In genomic region chr16:83899978-83900377, GRCh38 we compare ENCODE assay signal across 8 cellular contexts. TPM values are rescaled to one million over a fixed set of nuclear protein-coding genes. Genes with fewer than 3 reads are reported as not detected.
A peak's percentile ranks its signal among the peaks of the same experiment; 100 is the strongest.
DNase-seq lines count a peak whose midpoint lies in the region; ATAC-seq and TF ChIP-seq lines count a peak whose summit lies in the region.

No MANE protein-coding gene starts in this region.

- no peaks in the 10 kb centered on the region for H3K27me3 ChIP-seq in OCI-LY3 (ENCODE audit: low read depth, low read length)
- H3K27me3 ChIP-seq in endocrine pancreas (ENCODE audit: control insufficient read depth, insufficient read depth, low read length) = no peaks in the 10 kb centered on the region
- H3K27me3 ChIP-seq in neural progenitor cell = peaks cover 20% of the 10 kb centered on the region

- H3K4me1 Mint-ChIP-seq in CD14-positive monocyte = peaks cover 26% of the 10 kb centered on the region
- peaks cover 40% of the 10 kb centered on the region for H3K4me1 Mint-ChIP-seq in neural progenitor cell

- H3K9me3 ChIP-seq in OCI-LY3 (ENCODE audit: insufficient read depth, low read length) (no peaks in the 10 kb centered on the region), endocrine pancreas (ENCODE audit: control insufficient read depth, low read length) (no peaks in the 10 kb centered on the region), neural progenitor cell (ENCODE audit: low read depth) (no peaks in the 10 kb centered on the region)

- H3K9ac ChIP-seq in OCI-LY3 (ENCODE audit: low read length) (no peak overlapping the region), endocrine pancreas (ENCODE audit: control insufficient read depth, insufficient read depth, low read length) (peak overlapping the region; percentile 45), neural progenitor cell (no peak overlapping the region)

- DNase-seq in CD14-positive monocyte (ENCODE audit: low spot score) (no peak), neural progenitor cell (ENCODE audit: low spot score) (no peak), NCI-H510A treated with DMSO at 0.1 percent for 48 hours (lab: John Stamatoyannopoulos, UW) (no peak), NK-92 (lab: John Stamatoyannopoulos, UW; ENCODE audit: unreplicated experiment) (no peak), HEK293T (ENCODE audit: extremely low spot score) (no peak)

- ATAC-seq in GM19397 (IDR thresholded peaks at IDR 0.05; ENCODE audit: unreplicated experiment) = no peak

- peak overlapping the region in 5 of 7 donors; percentile 70 to 87 (median 79) for H3K27ac Mint-ChIP-seq in CD14-positive monocyte
- no peak overlapping the region for H3K27ac Mint-ChIP-seq in neural progenitor cell

- H3K4me1 ChIP-seq in OCI-LY3 (ENCODE audit: low read length) = peaks cover 6% of the 10 kb centered on the region; the same call in 1 of the 2 replicates
- peaks cover 24% of the 10 kb centered on the region for H3K4me1 ChIP-seq in endocrine pancreas (ENCODE audit: control insufficient read depth, insufficient read depth, low read length)
- H3K4me1 ChIP-seq in neural progenitor cell = peaks cover 5% of the 10 kb centered on the region

- H2AFZ ChIP-seq in OCI-LY3 (ENCODE audit: low read depth, low read length) = no peak overlapping the region
- no peak overlapping the region for H2AFZ ChIP-seq in neural progenitor cell (replicated peaks)

- peaks cover 8% of the 10 kb centered on the region for H3F3A ChIP-seq in neural progenitor cell (ENCODE audit: low read depth)

- H3K36me3 Mint-ChIP-seq in CD14-positive monocyte (peaks cover 11 to 29% of the 10 kb centered on the region in 2 donors), neural progenitor cell (peaks cover 2% of the 10 kb centered on the region)

- TF ChIP-seq CTCF in CD14-positive monocyte (IDR thresholded peaks at IDR 0.05) (no peak), OCI-LY3 (IDR thresholded peaks at IDR 0.05; ENCODE audit: low read depth, low read length) (no peak), neural progenitor cell (IDR thresholded peaks at IDR 0.05) (no peak)

- H3K4me2 ChIP-seq in OCI-LY3 (ENCODE audit: low read length) = peak overlapping the region; percentile 57
- H3K4me2 ChIP-seq in neural progenitor cell = peak overlapping the region; percentile 94

- CTCF ChIA-PET in HEK293T (lab: Yijun Ruan, JAX) = no interaction called here

- H3K4me3 Mint-ChIP-seq in CD14-positive monocyte (peak overlapping the region; percentile 86 to 97), neural progenitor cell (peak overlapping the region; percentile 93)

- H3K79me2 ChIP-seq in OCI-LY3 (ENCODE audit: low read length) = no peaks in the 10 kb centered on the region
- peaks cover 13% of the 10 kb centered on the region for H3K79me2 ChIP-seq in neural progenitor cell (ENCODE audit: low read depth)

- H3K27me3 Mint-ChIP-seq in CD14-positive monocyte (ENCODE audit: low read depth in 3 of 3) (peaks cover 3 to 12% (median 10%) of the 10 kb centered on the region in 3 donors), neural progenitor cell (ENCODE audit: insufficient read depth, low read depth) (peaks cover 9% of the 10 kb centered on the region)

- H3K4me3 ChIP-seq in OCI-LY3 (ENCODE audit: low read length) (peak overlapping the region; percentile 82), endocrine pancreas (ENCODE audit: control insufficient read depth, insufficient read depth, low read length) (peak overlapping the region; percentile 78), neural progenitor cell (peak overlapping the region; percentile 70)

- H3K27ac ChIP-seq in OCI-LY3 (ENCODE audit: low read length) (no peak overlapping the region), neural progenitor cell (no peak overlapping the region)

- intact Hi-C loops in CD14-positive monocyte (cut with micrococcal nuclease) = no loop called here

- POLR2A ChIA-PET in HEK293T (lab: Yijun Ruan, JAX) = interaction anchor here (1.5 kb wide), 1 partner anchor 16 kb away, joined by 3 read pairs; no protein-coding TSS in a partner anchor

- H3K36me3 ChIP-seq in OCI-LY3 (replicated peaks; ENCODE audit: low read depth, low read length) (no peaks in the 10 kb centered on the region), endocrine pancreas (ENCODE audit: control insufficient read depth, insufficient read depth, low read length) (no peaks in the 10 kb centered on the region), neural progenitor cell (no peaks in the 10 kb centered on the region)

- H4K20me1 ChIP-seq in OCI-LY3 (ENCODE audit: insufficient read depth, low read length) (no peaks in the 10 kb centered on the region), neural progenitor cell (ENCODE audit: low read depth) (peaks cover 13% of the 10 kb centered on the region)

- peaks cover 0 to 3% (median 0%) of the 10 kb centered on the region in 7 donors for H3K9me3 Mint-ChIP-seq in CD14-positive monocyte
- no peaks in the 10 kb centered on the region for H3K9me3 Mint-ChIP-seq in neural progenitor cell

TF ChIP-seq in HEK293T, 16 proteins besides CTCF, POLR2A, EP300 and RAD21:
- TF ChIP-seq HDGF (IDR thresholded peaks at IDR 0.05; ENCODE audit: borderline replicate concordance) = no peak
- no peak for TF ChIP-seq SUZ12 (IDR thresholded peaks at IDR 0.05)
- TF ChIP-seq TARDBP (IDR thresholded peaks at IDR 0.05) = no peak
- TF ChIP-seq CTBP1 (IDR thresholded peaks at IDR 0.05; ENCODE audit: borderline replicate concordance) = no peak
- TF ChIP-seq L3MBTL2 (conservative IDR thresholded peaks at IDR 0.05) = no peak
- TF ChIP-seq BHLHE40 (IDR thresholded peaks at IDR 0.05; ENCODE audit: borderline replicate concordance) = no peak
- no peak for TF ChIP-seq FOXM1 (IDR thresholded peaks at IDR 0.05; ENCODE audit: borderline replicate concordance)
- no peak for TF ChIP-seq NFRKB (IDR thresholded peaks at IDR 0.05)
- TF ChIP-seq ARNT (IDR thresholded peaks at IDR 0.05) = no peak
- no peak for TF ChIP-seq LEF1 (IDR thresholded peaks at IDR 0.05; ENCODE audit: borderline replicate concordance)
- TF ChIP-seq, protein P1, sequence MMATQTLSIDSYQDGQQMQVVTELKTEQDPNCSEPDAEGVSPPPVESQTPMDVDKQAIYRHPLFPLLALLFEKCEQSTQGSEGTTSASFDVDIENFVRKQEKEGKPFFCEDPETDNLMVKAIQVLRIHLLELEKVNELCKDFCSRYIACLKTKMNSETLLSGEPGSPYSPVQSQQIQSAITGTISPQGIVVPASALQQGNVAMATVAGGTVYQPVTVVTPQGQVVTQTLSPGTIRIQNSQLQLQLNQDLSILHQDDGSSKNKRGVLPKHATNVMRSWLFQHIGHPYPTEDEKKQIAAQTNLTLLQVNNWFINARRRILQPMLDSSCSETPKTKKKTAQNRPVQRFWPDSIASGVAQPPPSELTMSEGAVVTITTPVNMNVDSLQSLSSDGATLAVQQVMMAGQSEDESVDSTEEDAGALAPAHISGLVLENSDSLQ (IDR thresholded peaks at IDR 0.05) = no peak
- TF ChIP-seq ELF4 (IDR thresholded peaks at IDR 0.05) = no peak
- no peak for TF ChIP-seq FOXK2 (IDR thresholded peaks at IDR 0.05)
- TF ChIP-seq FOXA1 (IDR thresholded peaks at IDR 0.05) = no peak
- no peak for TF ChIP-seq ZNF384 (IDR thresholded peaks at IDR 0.05)
- TF ChIP-seq SP1 (IDR thresholded peaks at IDR 0.05) = no peak

RNA-seq across cellular contexts. Expression of gene MLYCD, which starts 1.1 kb away (rescaled TPM):
- 1 to 10 TPM; 1.2 to 1.3 TPM for polyA plus RNA-seq in CD14-positive monocyte
- 2.5 and 3.3 TPM in 2 replicates for total RNA-seq in neural progenitor cell (ENCODE audit: low replicate concordance)

RNA-seq across cellular contexts. Expression of gene OSGIN1, which starts 53.1 kb away (rescaled TPM):
- polyA plus RNA-seq in CD14-positive monocyte = 1 to 10 TPM; 1.8 to 4.0 TPM
- 0.77 TPM in 1 of 2 replicates, not detected in the other for total RNA-seq in neural progenitor cell (ENCODE audit: low replicate concordance)
